ENCODE assay signal across 11 cellular contexts in the genomic region with DNA sequence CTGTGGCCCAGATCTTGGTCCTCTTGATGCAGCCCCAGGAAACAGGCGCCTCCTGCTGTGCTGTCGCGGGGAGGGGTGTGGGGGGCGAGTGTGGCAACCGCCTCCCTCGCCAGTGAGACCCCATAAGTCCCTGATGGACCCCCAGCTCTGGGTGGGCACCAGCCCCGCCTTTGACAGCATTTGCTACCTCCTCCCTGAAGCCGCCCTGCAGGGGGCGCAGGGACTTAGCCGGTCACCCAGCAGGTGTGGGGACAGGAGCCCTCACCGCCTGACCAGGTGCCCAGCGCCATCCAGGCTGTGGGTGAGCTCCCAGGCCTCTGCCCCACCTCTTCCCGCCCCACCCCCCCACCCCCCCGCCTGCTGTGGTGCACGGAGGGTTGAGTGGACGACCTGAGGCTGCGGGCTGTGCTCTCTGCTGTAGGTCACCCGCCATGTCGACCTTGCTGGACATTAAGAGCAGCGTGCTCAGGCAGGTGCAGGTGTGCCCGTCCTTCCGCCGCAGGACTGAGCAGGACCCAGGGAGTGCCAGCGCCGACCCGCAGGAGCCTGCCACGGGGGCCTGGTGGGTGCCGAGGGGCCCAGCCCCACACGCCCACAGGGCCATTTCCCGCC. TPM values are rescaled to one million over a fixed set of nuclear protein-coding genes. Genes with fewer than 3 reads are reported as not detected.
A peak's percentile ranks its signal among the peaks of the same experiment; 100 is the strongest.
DNase-seq lines count a peak whose midpoint lies in the region; ATAC-seq and TF ChIP-seq lines count a peak whose summit lies in the region.
"Had no signal": no experiment of that assay in that cellular context is flagged by ENCODE, and none has a peak within 500 bp of the region (broad histone marks: within the 10 kb centered on the region; RNA-seq: fewer than 3 reads in every experiment).

No MANE protein-coding gene starts in this region.

- peak; percentile 70 for TF ChIP-seq CTCF in BE2C (IDR thresholded peaks at IDR 0.05; ENCODE audit: low read depth, low read length)
- TF ChIP-seq CTCF in GM12873 (IDR thresholded peaks at IDR 0.05; ENCODE audit: insufficient read depth, low read depth, low read length, missing control alignments), result peak; percentile 61

- H3K4me1 ChIP-seq in BE2C, result peaks cover 5% of the 10 kb centered on the region

- H3K4me3 ChIP-seq in BE2C (ENCODE audit: low read depth, low read length), result no peak overlapping the region

- no peak overlapping the region for H3K4me3 Mint-ChIP-seq in activated CD8-positive, alpha-beta memory T cell treated with anti-CD3 and anti-CD28 coated beads, Interleukin-2, amount 10 ng/mL, durations not matched to agents 7 days and 5 days
- H3K4me3 Mint-ChIP-seq: naive B cell had no signal

- peaks cover 61% of the 10 kb centered on the region for H3K27me3 ChIP-seq in BE2C

- H3K36me3 ChIP-seq in BE2C, result no peaks in the 10 kb centered on the region

- H3K9me3 Mint-ChIP-seq in activated CD8-positive, alpha-beta memory T cell treated with anti-CD3 and anti-CD28 coated beads, Interleukin-2, amount 10 ng/mL, durations not matched to agents 7 days and 5 days (ENCODE audit: low read depth), result no peaks in the 10 kb centered on the region
- H3K9me3 Mint-ChIP-seq: naive B cell had no signal

- intact Hi-C loops in left colon (cut with DNase I, micrococcal nuclease), result no loop called here

- H3K4me1 Mint-ChIP-seq in activated CD8-positive, alpha-beta memory T cell treated with anti-CD3 and anti-CD28 coated beads, Interleukin-2, amount 10 ng/mL, durations not matched to agents 7 days and 5 days, result peaks cover 15% of the 10 kb centered on the region

- CTCF ChIA-PET in activated CD8-positive, alpha-beta memory T cell treated with anti-CD3 and anti-CD28 coated beads, Interleukin-2, amount 10 ng/mL, durations not matched to agents 7 days and 5 days (lab: Charles Lee), result interaction anchor here (1.2 kb wide), 1 partner anchor 39 kb away, joined by 3 read pairs; no protein-coding TSS in a partner anchor

- DNase-seq in BE2C (peak; percentile 78), SW480 (ENCODE audit: low spot score) (peak; percentile 54), left colon (peak; percentile 53 to 76), NCI-H2107 (lab: John Stamatoyannopoulos, UW) (no peak)
- DNase-seq in activated CD8-positive, alpha-beta memory T cell treated with anti-CD3 and anti-CD28 coated beads, Interleukin-2, amount 10 ng/mL, durations not matched to agents 7 days and 5 days, result no peak
- DNase-seq: cortex of kidney, naive B cell, T-helper 9 cell had no signal

- no peaks in the 10 kb centered on the region for H3K36me3 Mint-ChIP-seq in activated CD8-positive, alpha-beta memory T cell treated with anti-CD3 and anti-CD28 coated beads, Interleukin-2, amount 10 ng/mL, durations not matched to agents 7 days and 5 days
- H3K36me3 Mint-ChIP-seq: naive B cell had no signal

- peaks cover 19% of the 10 kb centered on the region for H3K27me3 Mint-ChIP-seq in activated CD8-positive, alpha-beta memory T cell treated with anti-CD3 and anti-CD28 coated beads, Interleukin-2, amount 10 ng/mL, durations not matched to agents 7 days and 5 days

- no peak overlapping the region for H3K27ac Mint-ChIP-seq in activated CD8-positive, alpha-beta memory T cell treated with anti-CD3 and anti-CD28 coated beads, Interleukin-2, amount 10 ng/mL, durations not matched to agents 7 days and 5 days
- H3K27ac Mint-ChIP-seq: naive B cell had no signal

- ATAC-seq in left colon (no peak), GM18867 (IDR thresholded peaks at IDR 0.05; ENCODE audit: unreplicated experiment) (no peak), GM18870 (IDR thresholded peaks at IDR 0.05; ENCODE audit: unreplicated experiment) (no peak)
- no peak for ATAC-seq in activated CD8-positive, alpha-beta memory T cell treated with anti-CD3 and anti-CD28 coated beads, Interleukin-2, amount 10 ng/mL, durations not matched to agents 7 days and 5 days

- H3K9me3 ChIP-seq in BE2C, result no peaks in the 10 kb centered on the region

RNA-seq across cellular contexts. Expression of a gene that starts 4.8 kb away (rescaled TPM):
- 0.96 TPM for polyA plus RNA-seq in BE2C (2012; ENCODE audit: insufficient read depth, insufficient read length, low read depth)
- total RNA-seq in left colon, result 10 to 100 TPM in 1 of 2 donors, 1 to 10 TPM in 1; 7.5 to 12.3 TPM
- under 1 TPM; 0.45 to 0.53 TPM for total RNA-seq in activated CD8-positive, alpha-beta memory T cell treated with anti-CD3 and anti-CD28 coated beads, Interleukin-2, amount 10 ng/mL, durations not matched to agents 7 days and 5 days

RNA-seq across cellular contexts. Expression of a gene that starts 13.5 kb away (rescaled TPM):
- 122 TPM for polyA plus RNA-seq in BE2C (2012; ENCODE audit: insufficient read depth, insufficient read length, low read depth)
- total RNA-seq in left colon, result 10 to 100 TPM; 50.7 to 54.4 TPM
- total RNA-seq in activated CD8-positive, alpha-beta memory T cell treated with anti-CD3 and anti-CD28 coated beads, Interleukin-2, amount 10 ng/mL, durations not matched to agents 7 days and 5 days, result 10 to 100 TPM; 52.9 to 57.8 TPM

RNA-seq across cellular contexts. Expression of a gene that starts 13.5 kb away (rescaled TPM):
- polyA plus RNA-seq in BE2C (2012; ENCODE audit: insufficient read depth, insufficient read length, low read depth), result 61.1 TPM
- 10 to 100 TPM; 57.6 to 61.8 TPM for total RNA-seq in left colon
- 10 to 100 TPM; 29.3 to 33.0 TPM for total RNA-seq in activated CD8-positive, alpha-beta memory T cell treated with anti-CD3 and anti-CD28 coated beads, Interleukin-2, amount 10 ng/mL, durations not matched to agents 7 days and 5 days

RNA-seq across cellular contexts. Expression of a gene that starts 28.8 kb away (rescaled TPM):
- polyA plus RNA-seq in BE2C (2012; ENCODE audit: insufficient read depth, insufficient read length, low read depth), result 219 TPM
- total RNA-seq in left colon, result 10 to 100 TPM; 76.6 to 87.1 TPM
- 100 to 1,000 TPM; 224 to 253 TPM for total RNA-seq in activated CD8-positive, alpha-beta memory T cell treated with anti-CD3 and anti-CD28 coated beads, Interleukin-2, amount 10 ng/mL, durations not matched to agents 7 days and 5 days

Comparison
In these comparisons a context has a peak if more than half of its experiments do, and no peak if none do; other contexts are left out.
1. DNase-seq: peak in BE2C (single experiment), SW480 (single experiment) and left colon (2 of 2); none in NCI-H2107 (single experiment) and activated CD8-positive, alpha-beta memory T cell treated with anti-CD3 and anti-CD28 coated beads, Interleukin-2, amount 10 ng/mL, durations not matched to agents 7 days and 5 days (single experiment).
2. RNA of a gene that starts 4.8 kb away (total RNA-seq): 7.5 to 12.3 TPM in left colon; 0.45 to 0.53 TPM in activated CD8-positive, alpha-beta memory T cell treated with anti-CD3 and anti-CD28 coated beads, Interleukin-2, amount 10 ng/mL, durations not matched to agents 7 days and 5 days; every median in the first group is over 4 times any median in the second.